In the genomic region with DNA sequence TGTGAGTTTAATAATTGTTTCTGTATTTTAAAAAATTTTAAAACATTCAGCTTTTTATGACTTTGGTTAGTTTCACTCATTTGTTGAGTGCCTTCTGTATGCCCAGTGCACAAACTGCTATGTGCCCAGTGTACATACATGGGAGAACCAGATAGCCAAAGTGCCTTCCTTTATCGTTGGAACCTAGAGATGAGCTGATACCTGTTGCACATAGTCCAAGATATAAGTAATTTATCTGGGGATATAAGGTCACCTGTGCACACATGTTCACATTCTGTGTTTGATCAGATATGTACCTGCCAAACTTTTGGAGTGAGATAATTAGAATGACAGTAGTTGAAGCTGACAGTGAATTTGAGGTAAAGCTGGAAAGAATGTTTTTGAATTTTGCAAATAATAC, we compare ENCODE assay signal across 31 cellular contexts.
"Had no signal": no experiment of that assay in that cellular context is flagged by ENCODE, and none has a peak within 500 bp of the region (broad histone marks: within the 10 kb centered on the region; RNA-seq: fewer than 3 reads in every experiment).

No MANE protein-coding gene starts in this region.

- ATAC-seq: naive thymus-derived CD8-positive, alpha-beta T cell; natural killer cell treated with Interleukin-12 subunit alpha and Interleukin-12 subunit beta and Interleukin-15 and Interleukin-18, amount 100 ng/mL, for 72 hours; pancreas; sciatic nerve; stimulated activated memory B cell treated with anti-CD40 and anti-IgM and Interleukin-4, amounts not matched to agents 10 μg/mL and 1 μg/mL and 100 μg/mL, for 72 hours; stimulated activated naive CD8-positive, alpha-beta T cell treated with anti-CD3 and anti-CD28 coated beads, Interleukin-15, amount 100 ng/mL, for 72 hours; stimulated activated naive CD8-positive, alpha-beta T cell treated with anti-CD3 and anti-CD28 coated beads, Interleukin-15, Interleukin-2, amounts not matched to agents 100 U/mL and 50 U/mL, for 24 hours; upper lobe of right lung had no signal

- H3K4me2 ChIP-seq: smooth muscle cell had no signal

- H3K9me3 ChIP-seq: neutrophil, pancreas, prostate gland, right atrium auricular region, spleen, suprapubic skin, testis, tibial artery, transverse colon, upper lobe of right lung, uterus had no signal

- H3K27me3 ChIP-seq: neutrophil, pancreas, right atrium auricular region, spleen, suprapubic skin, testis, tibial artery, transverse colon, upper lobe of right lung, uterus had no signal

- H3K27ac Mint-ChIP-seq: nephron progenitor cell; stimulated activated memory B cell treated with anti-CD40 and anti-IgM and Interleukin-4, amounts not matched to agents 10 μg/mL and 1 μg/mL and 100 μg/mL, for 72 hours; stimulated activated naive CD8-positive, alpha-beta T cell treated with anti-CD3 and anti-CD28 coated beads, Interleukin-15, amount 100 ng/mL, for 72 hours; type B pancreatic cell had no signal

- H3K4me1 ChIP-seq: pancreas, prostate gland, right atrium auricular region, suprapubic skin, testis, tibial artery, uterus had no signal

- H3K4me3 Mint-ChIP-seq: naive thymus-derived CD8-positive, alpha-beta T cell; natural killer cell treated with Interleukin-12 subunit alpha and Interleukin-12 subunit beta and Interleukin-15 and Interleukin-18, amount 100 ng/mL, for 72 hours; nephron progenitor cell; neural crest cell; stimulated activated memory B cell treated with anti-CD40 and anti-IgM and Interleukin-4, amounts not matched to agents 10 μg/mL and 1 μg/mL and 100 μg/mL, for 72 hours; stimulated activated naive CD8-positive, alpha-beta T cell treated with anti-CD3 and anti-CD28 coated beads, Interleukin-15, amount 100 ng/mL, for 72 hours; type B pancreatic cell had no signal

- H3K9me3 Mint-ChIP-seq: naive thymus-derived CD8-positive, alpha-beta T cell; natural killer cell treated with Interleukin-12 subunit alpha and Interleukin-12 subunit beta and Interleukin-15 and Interleukin-18, amount 100 ng/mL, for 72 hours; nephron progenitor cell; neural crest cell; stimulated activated memory B cell treated with anti-CD40 and anti-IgM and Interleukin-4, amounts not matched to agents 10 μg/mL and 1 μg/mL and 100 μg/mL, for 72 hours; stimulated activated naive CD8-positive, alpha-beta T cell treated with anti-CD3 and anti-CD28 coated beads, Interleukin-15, amount 100 ng/mL, for 72 hours; type B pancreatic cell had no signal

- H3K27me3 Mint-ChIP-seq: naive thymus-derived CD8-positive, alpha-beta T cell; natural killer cell treated with Interleukin-12 subunit alpha and Interleukin-12 subunit beta and Interleukin-15 and Interleukin-18, amount 100 ng/mL, for 72 hours; stimulated activated memory B cell treated with anti-CD40 and anti-IgM and Interleukin-4, amounts not matched to agents 10 μg/mL and 1 μg/mL and 100 μg/mL, for 72 hours; stimulated activated naive CD8-positive, alpha-beta T cell treated with anti-CD3 and anti-CD28 coated beads, Interleukin-15, amount 100 ng/mL, for 72 hours; type B pancreatic cell had no signal

- H3K4me3 ChIP-seq: pancreas, prostate gland, right atrium auricular region, skin epidermis, smooth muscle cell, spleen, suprapubic skin, testis, tibial artery, transverse colon, upper lobe of right lung, uterus had no signal

- H3K27ac ChIP-seq: neutrophil, pancreas, prostate gland, right atrium auricular region, skin epidermis, spleen, suprapubic skin, testis, tibial artery, transverse colon, upper lobe of right lung, uterus had no signal

- H3K36me3 ChIP-seq: pancreas, prostate gland, uterus had no signal

- H3K36me3 Mint-ChIP-seq: natural killer cell treated with Interleukin-12 subunit alpha and Interleukin-12 subunit beta and Interleukin-15 and Interleukin-18, amount 100 ng/mL, for 72 hours had no signal

- DNase-seq: naive thymus-derived CD8-positive, alpha-beta T cell; nephron progenitor cell; nucleus accumbens; pancreas; retina; spleen; stimulated activated CD4-positive, alpha-beta T cell treated with anti-CD3 and anti-CD28 coated beads, Interleukin-12 subunit alpha, Interleukin-12 subunit beta, amount 100 ng/mL, for 4 hours; stimulated activated CD4-positive, alpha-beta T cell treated with anti-CD3 and anti-CD28 coated beads, Interleukin-1b, Interleukin-23, amount 100 ng/mL, for 48 hours; stimulated activated CD4-positive, alpha-beta T cell treated with anti-CD3 and anti-CD28 coated beads, Interleukin-4, amount 100 ng/mL, for 1 hour; stimulated activated CD4-positive, alpha-beta T cell treated with anti-CD3 and anti-CD28 coated beads, Interleukin-4, amount 100 ng/mL, for 4 hours; stimulated activated CD8-positive, alpha-beta memory T cell treated with anti-CD3 and anti-CD28 coated beads, Interleukin-4, amount 100 ng/mL, for 48 hours; stimulated activated naive CD4-positive, alpha-beta T cell; stimulated activated naive CD8-positive, alpha-beta T cell treated with anti-CD3 and anti-CD28 coated beads, Interleukin-15, amount 100 ng/mL, for 72 hours; stimulated activated naive CD8-positive, alpha-beta T cell treated with anti-CD3 and anti-CD28 coated beads, Interleukin-15, Interleukin-2, amounts not matched to agents 100 U/mL and 50 U/mL, for 24 hours; substantia nigra; testis; tibial artery; transverse colon; upper lobe of right lung; uterus had no signal

- FAIRE-seq: pancreas had no signal
